ENCODE assay signal across 9 cellular contexts in genomic region chr12:42327227-42327590, GRCh38. TPM values are rescaled to one million over a fixed set of nuclear protein-coding genes. Genes with fewer than 3 reads are reported as not detected.
A peak's percentile ranks its signal among the peaks of the same experiment; 100 is the strongest.
DNase-seq lines count a peak whose midpoint lies in the region; ATAC-seq and TF ChIP-seq lines count a peak whose summit lies in the region.
"Had no signal": no experiment of that assay in that cellular context is flagged by ENCODE, and none has a peak within 500 bp of the region (broad histone marks: within the 10 kb centered on the region; RNA-seq: fewer than 3 reads in every experiment).

No MANE protein-coding gene starts in this region.

- peak overlapping the region; percentile 90 for H3K9ac ChIP-seq in SK-N-SH

- peaks cover 38% of the 10 kb centered on the region for H4K20me1 ChIP-seq in SK-N-SH (ENCODE audit: insufficient read depth)

- peaks cover 10% of the 10 kb centered on the region for H3F3A ChIP-seq in SK-N-SH (replicated peaks; ENCODE audit: insufficient read depth)

- H3K27me3 Mint-ChIP-seq in activated CD8-positive, alpha-beta T cell treated with anti-CD3 and anti-CD28 coated beads, Interleukin-2, amount 10 ng/mL, durations not matched to agents 7 days and 5 days (ENCODE audit: low read depth): no peaks in the 10 kb centered on the region
- H3K27me3 Mint-ChIP-seq in stimulated activated naive CD8-positive, alpha-beta T cell treated with anti-CD3 and anti-CD28 coated beads, Interleukin-15, amount 100 ng/mL, for 72 hours: no peaks in the 10 kb centered on the region

- H3K9me2 ChIP-seq in SK-N-SH: no peaks in the 10 kb centered on the region

- H2AFZ ChIP-seq in SK-N-SH (ENCODE audit: low read depth): no peak overlapping the region

- POLR2A ChIA-PET in SK-N-SH (lab: Yijun Ruan, JAX): no interaction called here
- POLR2A ChIA-PET in activated CD8-positive, alpha-beta T cell treated with anti-CD3 and anti-CD28 coated beads, Interleukin-2, amount 10 ng/mL, durations not matched to agents 7 days and 5 days (lab: Charles Lee): no interaction called here

- peaks cover 8 to 13% of the 10 kb centered on the region in 2 experiments for H3K36me3 ChIP-seq in SK-N-SH (replicated peaks in 1 of 2; ENCODE audit: control insufficient read depth in 1 of 2, insufficient read depth in 2 of 2, low read length in 1 of 2)

- H3K27ac Mint-ChIP-seq in activated CD8-positive, alpha-beta T cell treated with anti-CD3 and anti-CD28 coated beads, Interleukin-2, amount 10 ng/mL, durations not matched to agents 7 days and 5 days: peak overlapping the region; percentile 93
- peak overlapping the region; percentile 23 to 99 for H3K27ac Mint-ChIP-seq in stimulated activated naive CD8-positive, alpha-beta T cell treated with anti-CD3 and anti-CD28 coated beads, Interleukin-15, amount 100 ng/mL, for 72 hours

- peak overlapping the region; percentile 84 to 93 for H3K4me3 ChIP-seq in SK-N-SH (ENCODE audit: low read depth in 2 of 2, low read length in 1 of 2)
- peak overlapping the region; percentile 95 for H3K4me3 ChIP-seq in iPS-18c (ENCODE audit: insufficient read depth, low read depth, low read length)

- 35% methylated on average over 2 of the region's 2 CpGs for WGBS in SK-N-SH (ENCODE audit: low lambda C conversion rate)

- H3K27ac ChIP-seq in SK-N-SH (ENCODE audit: low read depth in 2 of 2, low read length in 1 of 2): peak overlapping the region; percentile 74 to 89; a peak in 3 of 4 replicates

- DNase-seq in SK-N-SH: no peak
- DNase-seq in activated CD8-positive, alpha-beta T cell treated with anti-CD3 and anti-CD28 coated beads, Interleukin-2, amount 10 ng/mL, durations not matched to agents 7 days and 5 days: no peak
- DNase-seq in stimulated activated naive CD8-positive, alpha-beta T cell treated with anti-CD3 and anti-CD28 coated beads, Interleukin-15, amount 100 ng/mL, for 72 hours: no peak
- DNase-seq in NCI-H187 treated with DMSO at 0.1 percent for 48 hours (lab: John Stamatoyannopoulos, UW): no peak
- no peak for DNase-seq in cerebellar cortex (ENCODE audit: low spot score)
- DNase-seq: 8988T had no signal

- H3K4me1 ChIP-seq in SK-N-SH (ENCODE audit: control insufficient read depth in 1 of 2, insufficient read depth in 2 of 2, low read depth in 1 of 2, low read length in 1 of 2): peaks cover 16 to 17% of the 10 kb centered on the region in 2 experiments

- H3K4me1 Mint-ChIP-seq in activated CD8-positive, alpha-beta T cell treated with anti-CD3 and anti-CD28 coated beads, Interleukin-2, amount 10 ng/mL, durations not matched to agents 7 days and 5 days (ENCODE audit: low read depth): peaks cover 51% of the 10 kb centered on the region
- H3K4me1 Mint-ChIP-seq in stimulated activated naive CD8-positive, alpha-beta T cell treated with anti-CD3 and anti-CD28 coated beads, Interleukin-15, amount 100 ng/mL, for 72 hours: peaks cover 45% of the 10 kb centered on the region

- no peaks in the 10 kb centered on the region for H3K27me3 ChIP-seq in SK-N-SH (ENCODE audit: insufficient read depth)

- no peaks in the 10 kb centered on the region for H3K9me3 Mint-ChIP-seq in activated CD8-positive, alpha-beta T cell treated with anti-CD3 and anti-CD28 coated beads, Interleukin-2, amount 10 ng/mL, durations not matched to agents 7 days and 5 days (ENCODE audit: insufficient read depth)
- no peaks in the 10 kb centered on the region for H3K9me3 Mint-ChIP-seq in stimulated activated naive CD8-positive, alpha-beta T cell treated with anti-CD3 and anti-CD28 coated beads, Interleukin-15, amount 100 ng/mL, for 72 hours

- no peak for TF ChIP-seq CTCF in SK-N-SH (IDR thresholded peaks at IDR 0.05)

- H3K4me3 Mint-ChIP-seq in activated CD8-positive, alpha-beta T cell treated with anti-CD3 and anti-CD28 coated beads, Interleukin-2, amount 10 ng/mL, durations not matched to agents 7 days and 5 days: peak overlapping the region; percentile 98
- peak overlapping the region; percentile 99 for H3K4me3 Mint-ChIP-seq in stimulated activated naive CD8-positive, alpha-beta T cell treated with anti-CD3 and anti-CD28 coated beads, Interleukin-15, amount 100 ng/mL, for 72 hours

- CTCF ChIA-PET in SK-N-SH (lab: Yijun Ruan, JAX): interaction anchor here (1.0 to 1.2 kb wide), 3 partner anchors 91 to 242 kb away, joined by 3 to 4 read pairs (median 3); no protein-coding TSS in a partner anchor
- CTCF ChIA-PET in activated CD8-positive, alpha-beta T cell treated with anti-CD3 and anti-CD28 coated beads, Interleukin-2, amount 10 ng/mL, durations not matched to agents 7 days and 5 days (lab: Charles Lee): interaction anchor here (3.4 kb wide), 1 partner anchor 45 kb away, joined by 13 read pairs; no protein-coding TSS in a partner anchor

- H3K4me2 ChIP-seq in SK-N-SH: peak overlapping the region; percentile 96

- no peak for TF ChIP-seq RAD21 in SK-N-SH (IDR thresholded peaks at IDR 0.05; ENCODE audit: low read length)

- no peaks in the 10 kb centered on the region for H3K9me3 ChIP-seq in SK-N-SH
- no peaks in the 10 kb centered on the region for H3K9me3 ChIP-seq in iPS-18c (ENCODE audit: control insufficient read depth, insufficient read depth, low read length)

- peaks cover 85% of the 10 kb centered on the region for H3K79me2 ChIP-seq in SK-N-SH (ENCODE audit: insufficient read depth)

- H3K36me3 Mint-ChIP-seq in activated CD8-positive, alpha-beta T cell treated with anti-CD3 and anti-CD28 coated beads, Interleukin-2, amount 10 ng/mL, durations not matched to agents 7 days and 5 days (ENCODE audit: low read depth): peaks cover 22% of the 10 kb centered on the region

- no peak for TF ChIP-seq EP300 in SK-N-SH (IDR thresholded peaks at IDR 0.05; ENCODE audit: borderline replicate concordance in 1 of 2, low read depth in 1 of 2, low read length in 1 of 2)

- ATAC-seq in SK-N-SH treated with all-trans-retinoic acid at 6 μM for 48 hours (no peak), GM21528 (IDR thresholded peaks at IDR 0.05; ENCODE audit: low FRiP score, unreplicated experiment) (no peak)
- no peak for ATAC-seq in activated CD8-positive, alpha-beta T cell treated with anti-CD3 and anti-CD28 coated beads, Interleukin-2, amount 10 ng/mL, durations not matched to agents 7 days and 5 days
- ATAC-seq in stimulated activated naive CD8-positive, alpha-beta T cell treated with anti-CD3 and anti-CD28 coated beads, Interleukin-15, amount 100 ng/mL, for 72 hours: no peak

TF ChIP-seq in SK-N-SH, 30 proteins besides CTCF, POLR2A, EP300 and RAD21:
- TF ChIP-seq NRF1 (IDR thresholded peaks at IDR 0.05; ENCODE audit: low read depth, low read length) (no peak), TAF1 (IDR thresholded peaks at IDR 0.05; ENCODE audit: borderline replicate concordance, low read depth, low read length) (no peak), MXI1 (IDR thresholded peaks at IDR 0.05; ENCODE audit: low read depth, low read length) (no peak)

TF ChIP-seq in SK-N-SH treated with all-trans-retinoic acid at 6 μM for 48 hours, 23 proteins besides CTCF, POLR2A, EP300 and RAD21:
- no peak for TF ChIP-seq ZFP3 (CRISPR knock-in tag; IDR thresholded peaks at IDR 0.05)
- no peak for TF ChIP-seq CREB5 (CRISPR knock-in tag; IDR thresholded peaks at IDR 0.05; ENCODE audit: low read depth)
- no peak for TF ChIP-seq BACH2 (CRISPR knock-in tag; IDR thresholded peaks at IDR 0.05; ENCODE audit: borderline replicate concordance)
- TF ChIP-seq PATZ1 (CRISPR knock-in tag; IDR thresholded peaks at IDR 0.05; ENCODE audit: borderline replicate concordance): no peak
- TF ChIP-seq TOX (CRISPR knock-in tag; IDR thresholded peaks at IDR 0.05; ENCODE audit: borderline replicate concordance): no peak
TF ChIP-seq in SK-N-SH treated with all-trans-retinoic acid at 6 μM for 48 hours: peak in this region for 0.

RNA-seq across cellular contexts. Expression of gene PPHLN1, which starts 1.2 kb away (rescaled TPM):
- polyA plus RNA-seq in SK-N-SH (2012; rRNA removed): 55.4 and 61.2 TPM in 2 replicates
- polyA plus RNA-seq in SK-N-SH (2012; cell fraction: cytosol; rRNA removed): 72.0 and 94.7 TPM in 2 replicates
- 39.8 and 68.7 TPM in 2 replicates for polyA plus RNA-seq in SK-N-SH (2012; cell fraction: nucleus; rRNA removed)
- total RNA-seq in activated CD8-positive, alpha-beta T cell treated with anti-CD3 and anti-CD28 coated beads, Interleukin-2, amount 10 ng/mL, durations not matched to agents 7 days and 5 days: 10 to 100 TPM; 76.9 to 79.3 TPM

RNA-seq across cellular contexts. Expression of gene ZCRB1, which starts 1.3 kb away (rescaled TPM):
- polyA plus RNA-seq in SK-N-SH (2012; rRNA removed): 17.6 and 18.7 TPM in 2 replicates
- polyA plus RNA-seq in SK-N-SH (2012; cell fraction: cytosol; rRNA removed): 22.5 and 37.3 TPM in 2 replicates
- polyA plus RNA-seq in SK-N-SH (2012; cell fraction: nucleus; rRNA removed): 8.1 and 9.3 TPM in 2 replicates
- total RNA-seq in activated CD8-positive, alpha-beta T cell treated with anti-CD3 and anti-CD28 coated beads, Interleukin-2, amount 10 ng/mL, durations not matched to agents 7 days and 5 days: 10 to 100 TPM; 46.6 to 51.1 TPM
